ENCODE assay signal across 29 cellular contexts in genomic region chr9:38073882-38074281, GRCh38. TPM values are rescaled to one million over a fixed set of nuclear protein-coding genes. Genes with fewer than 3 reads are reported as not detected.
DNase-seq lines count a peak whose midpoint lies in the region; ATAC-seq and TF ChIP-seq lines count a peak whose summit lies in the region.
"Had no signal": no experiment of that assay in that cellular context is flagged by ENCODE, and none has a peak within 500 bp of the region (broad histone marks: within the 10 kb centered on the region; RNA-seq: fewer than 3 reads in every experiment).

No MANE protein-coding gene starts in this region.

- no peaks in the 10 kb centered on the region for H3K36me3 ChIP-seq in colonic mucosa
- H3K36me3 ChIP-seq in mesendoderm (ENCODE audit: control insufficient read depth, insufficient read depth, low read length) = no peaks in the 10 kb centered on the region
- H3K36me3 ChIP-seq: cardiac muscle cell, left ventricle myocardium inferior, neutrophil had no signal

- no peak overlapping the region for H3K18ac ChIP-seq in mesendoderm (ENCODE audit: low read length)

- CTCF ChIA-PET in AG04450 (lab: Charles Lee) = interaction anchor here (4.0 kb wide), 1 partner anchor 14 kb away, joined by 16 read pairs; no protein-coding TSS in a partner anchor

- H3K79me2 ChIP-seq in mesendoderm (ENCODE audit: control insufficient read depth, insufficient read depth, low read length) = no peaks in the 10 kb centered on the region

- H2AK5ac ChIP-seq in mesendoderm (ENCODE audit: low read length) = peak overlapping the region; percentile 5

- DNase-seq in AG04450 (ENCODE audit: low read depth, low spot score) = no peak
- peak; percentile 75 for DNase-seq in M059J (ENCODE audit: low read depth)
- no peak for DNase-seq in colonic mucosa
- DNase-seq in mesendoderm = no peak
- DNase-seq in midbrain (lab: John Stamatoyannopoulos, UW) = no peak
- DNase-seq: activated CD8-positive, alpha-beta T cell treated with anti-CD3 and anti-CD28 coated beads, Interleukin-2, amount 10 ng/mL, durations not matched to agents 7 days and 5 days; activated naive CD8-positive, alpha-beta T cell treated with anti-CD3 and anti-CD28 coated beads for 36 hours; activated T-cell treated with anti-CD3 and anti-CD28 coated beads for 4 hours; anterior cingulate cortex; Caco-2; DMS79; effector CD8-positive, alpha-beta T cell; erythroblast; GOT3; KG1; left ventricle myocardium inferior; MM.1S; naive thymus-derived CD4-positive, alpha-beta T cell; NCI-H2029; NCI-H2227 treated with DMSO at 0.1 percent for 48 hours; NCI-H526 treated with DMSO at 0.1 percent for 48 hours; SHP77 treated with DMSO at 0.1 percent for 48 hours; stimulated activated CD4-positive, alpha-beta T cell treated with anti-CD3 and anti-CD28 coated beads, Interleukin-4, amount 100 ng/mL, for 4 hours; SW 1271 had no signal

- H3K27ac ChIP-seq in AG04450 (ENCODE audit: low read depth, low read length) (peak overlapping the region; percentile 48), colonic mucosa (peak overlapping the region; percentile 45), mesendoderm (ENCODE audit: low read depth, low read length) (no peak overlapping the region)
- H3K27ac ChIP-seq: cardiac muscle cell, left ventricle myocardium inferior, neutrophil had no signal

- H3K9ac ChIP-seq in colonic mucosa (ENCODE audit: low read depth in 2 of 2, low read length in 2 of 2) (peak overlapping the region in 1 of 2 donors; percentile 49), mesendoderm (ENCODE audit: low read length) (no peak overlapping the region)

- WGBS in mesendoderm (ENCODE audit: extremely low coverage, insufficient coverage, low lambda C conversion rate) = no CpG with 5 or more reads among the region's 3 CpGs

- intact Hi-C loops in colonic mucosa (cut with DNase I) = no loop called here

- H3K4me2 ChIP-seq in mesendoderm (ENCODE audit: low read length) = no peak overlapping the region

- H3K4me3 ChIP-seq in AG04450 (ENCODE audit: low read depth, low read length) (no peak overlapping the region; the same call in none of the 2 replicates), colonic mucosa (no peak overlapping the region), mesendoderm (ENCODE audit: low read length) (no peak overlapping the region)
- H3K4me3 ChIP-seq: cardiac muscle cell, left ventricle myocardium inferior had no signal

- no peaks in the 10 kb centered on the region for H3K27me3 ChIP-seq in AG04450 (ENCODE audit: control insufficient read depth, insufficient read depth, low read length)
- no peaks in the 10 kb centered on the region for H3K27me3 ChIP-seq in colonic mucosa
- no peaks in the 10 kb centered on the region for H3K27me3 ChIP-seq in mesendoderm (ENCODE audit: insufficient read depth, low read length, poor library complexity)
- H3K27me3 ChIP-seq: cardiac muscle cell had no signal

- H3K79me1 ChIP-seq in mesendoderm (ENCODE audit: low read length) = no peaks in the 10 kb centered on the region

- TF ChIP-seq CTCF in AG04450 (IDR thresholded peaks at IDR 0.05; ENCODE audit: low read depth, low read length) (no peak), colonic mucosa (IDR thresholded peaks at IDR 0.05) (no peak)

- no peak overlapping the region for H2BK15ac ChIP-seq in mesendoderm (replicated peaks; ENCODE audit: low read depth)

- no peak overlapping the region for H2BK120ac ChIP-seq in mesendoderm (ENCODE audit: low read depth, low read length)

- H3K9me3 ChIP-seq in AG04450 (ENCODE audit: control insufficient read depth, insufficient read depth, low read length) (no peaks in the 10 kb centered on the region; the same call in 1 of the 2 replicates), colonic mucosa (no peaks in the 10 kb centered on the region)
- H3K9me3 ChIP-seq: Caco-2, left ventricle myocardium inferior, neutrophil had no signal

- peak overlapping the region; percentile 18 for H3K56ac ChIP-seq in mesendoderm (ENCODE audit: low read length)

- H3K23ac ChIP-seq in mesendoderm (ENCODE audit: low read length) = no peak overlapping the region

- no peak overlapping the region for H4K5ac ChIP-seq in mesendoderm (ENCODE audit: low read length)

- H3K4me1 ChIP-seq in colonic mucosa (no peaks in the 10 kb centered on the region), mesendoderm (ENCODE audit: control insufficient read depth, low read depth, low read length) (peaks cover 16% of the 10 kb centered on the region)

- ATAC-seq in HG02759 (IDR thresholded peaks at IDR 0.05; ENCODE audit: unreplicated experiment) (no peak), HG02981 (IDR thresholded peaks at IDR 0.05; ENCODE audit: unreplicated experiment) (no peak)
- ATAC-seq: activated CD8-positive, alpha-beta T cell treated with anti-CD3 and anti-CD28 coated beads, Interleukin-2, amount 10 ng/mL, durations not matched to agents 7 days and 5 days; naive thymus-derived CD4-positive, alpha-beta T cell; Panc1 had no signal

- no peak overlapping the region for H4K8ac ChIP-seq in mesendoderm (ENCODE audit: low read depth, low read length)

- H3K4ac ChIP-seq in mesendoderm (ENCODE audit: low read depth, low read length) = no peak overlapping the region

- POLR2A ChIA-PET in AG04450 (lab: Yijun Ruan, JAX) = no interaction called here

- H2BK5ac ChIP-seq in mesendoderm (ENCODE audit: low read length) = no peak overlapping the region

RNA-seq across cellular contexts. Expression of gene SHB, which starts 4.9 kb away (rescaled TPM):
- 16.7 and 20.3 TPM in 2 replicates for polyA plus RNA-seq in AG04450 (2011; rRNA removed)
- polyA minus RNA-seq in AG04450 (2011; rRNA and poly(A)+ RNA removed) = 28.6 and 31.8 TPM in 2 replicates
- 16.7 and 25.6 TPM in 2 replicates for total RNA-seq in M059J (2014; rRNA removed; shearing (Covaris generic))
- 10 to 100 TPM; 17.4 to 24.0 TPM for total RNA-seq in colonic mucosa
- 13.4 TPM for polyA plus RNA-seq in mesendoderm (2013, experiment 1 of 2)
- polyA plus RNA-seq in mesendoderm (2013, experiment 2 of 2) = 13.5 TPM
